In genomic region chr2:4354678-4355077, GRCh38 we compare ENCODE assay signal across 10 cellular contexts.
DNase-seq lines count a peak whose midpoint lies in the region; ATAC-seq and TF ChIP-seq lines count a peak whose summit lies in the region.
"Had no signal": no experiment of that assay in that cellular context is flagged by ENCODE, and none has a peak within 500 bp of the region (broad histone marks: within the 10 kb centered on the region; RNA-seq: fewer than 3 reads in every experiment).

No MANE protein-coding gene starts in this region.

- H3K79me2 ChIP-seq in SK-N-SH (ENCODE audit: insufficient read depth) = no peaks in the 10 kb centered on the region
- H3K79me2 ChIP-seq in smooth muscle cell (ENCODE audit: low read depth) = no peaks in the 10 kb centered on the region

- H3K9me3 ChIP-seq in SK-N-SH (peaks cover 15% of the 10 kb centered on the region; the same call in 1 of the 2 replicates), MG63 (no peaks in the 10 kb centered on the region), body of pancreas (no peaks in the 10 kb centered on the region), smooth muscle cell (replicated peaks; ENCODE audit: low read depth) (no peaks in the 10 kb centered on the region)

- POLR2A ChIA-PET in SK-N-SH (lab: Yijun Ruan, JAX) = no interaction called here

- TF ChIP-seq POLR2A in body of pancreas (IDR thresholded peaks at IDR 0.05) = no peak

- H3K4me2 ChIP-seq in SK-N-SH = no peak overlapping the region
- no peak overlapping the region for H3K4me2 ChIP-seq in smooth muscle cell

- H3K36me3 ChIP-seq in SK-N-SH (replicated peaks in 1 of 2; ENCODE audit: control insufficient read depth in 1 of 2, insufficient read depth in 2 of 2, low read length in 1 of 2) (no peaks in the 10 kb centered on the region), MG63 (no peaks in the 10 kb centered on the region), body of pancreas (replicated peaks in 1 of 2; ENCODE audit: insufficient read depth in 1 of 2, low read depth in 2 of 2) (no peaks in the 10 kb centered on the region), smooth muscle cell (ENCODE audit: low read depth) (no peaks in the 10 kb centered on the region)

- H2AFZ ChIP-seq in SK-N-SH (ENCODE audit: low read depth) (no peak overlapping the region), smooth muscle cell (ENCODE audit: low read depth) (peak overlapping the region; percentile 26)

- no peak overlapping the region for H3K9ac ChIP-seq in SK-N-SH
- H3K9ac ChIP-seq in smooth muscle cell (ENCODE audit: low read depth) = no peak overlapping the region

- 59% methylated on average over 10 of the region's 10 CpGs for WGBS in SK-N-SH (ENCODE audit: low lambda C conversion rate)
- 35 to 41% methylated on average over 10 of the region's 10 CpGs for WGBS in body of pancreas, 2 donors
- WGBS in smooth muscle cell (ENCODE audit: low lambda C conversion rate) = 46% methylated on average over 10 of the region's 10 CpGs

- H3K27ac ChIP-seq in SK-N-SH (ENCODE audit: low read depth in 2 of 2, low read length in 1 of 2) (no peak overlapping the region), body of pancreas (no peak overlapping the region), smooth muscle cell (ENCODE audit: low read depth) (no peak overlapping the region)

- no peak for TF ChIP-seq EP300 in SK-N-SH (IDR thresholded peaks at IDR 0.05; ENCODE audit: borderline replicate concordance in 1 of 2, low read depth in 1 of 2, low read length in 1 of 2)

- H3K4me1 ChIP-seq in SK-N-SH (ENCODE audit: control insufficient read depth in 1 of 2, insufficient read depth in 2 of 2, low read depth in 1 of 2, low read length in 1 of 2) (no peaks in the 10 kb centered on the region; a peak in 1 of 4 replicates), body of pancreas (no peaks in the 10 kb centered on the region), smooth muscle cell (ENCODE audit: low read depth) (no peaks in the 10 kb centered on the region)

- intact Hi-C loops in body of pancreas (cut with DNase I) = no loop called here

- no peaks in the 10 kb centered on the region for H3K27me3 ChIP-seq in SK-N-SH (ENCODE audit: insufficient read depth)
- no peaks in the 10 kb centered on the region for H3K27me3 ChIP-seq in MG63
- no peaks in the 10 kb centered on the region for H3K27me3 ChIP-seq in body of pancreas
- no peaks in the 10 kb centered on the region for H3K27me3 ChIP-seq in smooth muscle cell (ENCODE audit: low read depth)

- DNase-seq in SK-N-SH (peak; percentile 51), MG63 (peak; percentile 6), body of pancreas (peak; percentile 24 to 58 (median 44)), smooth muscle cell (lab: John Stamatoyannopoulos, UW; ENCODE audit: unreplicated experiment) (no peak), activated T-cell treated with anti-CD3 and anti-CD28 coated beads for 4 hours (no peak)
- DNase-seq: activated T-cell treated with anti-CD3 and anti-CD28 coated beads, Interleukin-2, amount 50 U/mL, for 4 hours had no signal

- no peaks in the 10 kb centered on the region for H3K9me2 ChIP-seq in SK-N-SH

- H3F3A ChIP-seq in SK-N-SH (replicated peaks; ENCODE audit: insufficient read depth) (no peaks in the 10 kb centered on the region), smooth muscle cell (ENCODE audit: low read depth) (no peaks in the 10 kb centered on the region)

- no peak for ATAC-seq in SK-N-SH treated with all-trans-retinoic acid at 6 μM for 48 hours
- ATAC-seq in body of pancreas = no peak
- ATAC-seq in GM18498 (IDR thresholded peaks at IDR 0.05; ENCODE audit: unreplicated experiment) = no peak
- no peak for ATAC-seq in HG03045 (IDR thresholded peaks at IDR 0.05; ENCODE audit: unreplicated experiment)
- ATAC-seq: activated T-cell treated with anti-CD3 and anti-CD28 coated beads, Interleukin-2, amount 50 U/mL, for 4 hours; stimulated activated memory B cell treated with anti-CD40 and anti-IgM and Interleukin-4, amounts not matched to agents 10 μg/mL and 1 μg/mL and 100 μg/mL, for 72 hours had no signal

- peak; percentile 63 for TF ChIP-seq RAD21 in SK-N-SH (IDR thresholded peaks at IDR 0.05; ENCODE audit: low read length)

- H4K20me1 ChIP-seq in SK-N-SH (ENCODE audit: insufficient read depth) (no peaks in the 10 kb centered on the region), smooth muscle cell (ENCODE audit: low read depth) (no peaks in the 10 kb centered on the region)

- peak; percentile 24; the same call in 1 of the 2 replicates for TF ChIP-seq CTCF in SK-N-SH (IDR thresholded peaks at IDR 0.05)
- peak; percentile 20 to 50 (median 43) for TF ChIP-seq CTCF in body of pancreas (IDR thresholded peaks at IDR 0.05)
- TF ChIP-seq CTCF in smooth muscle cell (IDR thresholded peaks at IDR 0.05; ENCODE audit: borderline replicate concordance, insufficient read depth, poor library complexity, severe bottlenecking) = peak; percentile 56

- CTCF ChIA-PET in SK-N-SH (lab: Yijun Ruan, JAX) = interaction anchor here (0.7 to 2.5 kb wide), 9 partner anchors 8 to 1337 kb away, joined by 3 to 15 read pairs (median 4); partner anchors contain the start of gene SOX11

- no peak overlapping the region; a peak in 1 of 4 replicates for H3K4me3 ChIP-seq in SK-N-SH (ENCODE audit: low read depth in 2 of 2, low read length in 1 of 2)
- no peak overlapping the region for H3K4me3 ChIP-seq in MG63
- H3K4me3 ChIP-seq in body of pancreas = no peak overlapping the region
- no peak overlapping the region for H3K4me3 ChIP-seq in smooth muscle cell

TF ChIP-seq in SK-N-SH, 30 proteins besides CTCF, POLR2A, EP300 and RAD21:
- TF ChIP-seq SMC3 (IDR thresholded peaks at IDR 0.05; ENCODE audit: low read depth, low read length) = peak; percentile 53; the same call in 1 of the 2 replicates
- TF ChIP-seq NRF1 (IDR thresholded peaks at IDR 0.05; ENCODE audit: low read depth, low read length) = no peak
- no peak for TF ChIP-seq USF2 (IDR thresholded peaks at IDR 0.05; ENCODE audit: borderline replicate concordance, low read depth, low read length)
TF ChIP-seq in SK-N-SH: peak in this region for 1.

TF ChIP-seq in SK-N-SH treated with all-trans-retinoic acid at 6 μM for 48 hours, 23 proteins besides CTCF, POLR2A, EP300 and RAD21 (continues in another document):
- no peak for TF ChIP-seq PPARA (CRISPR knock-in tag; IDR thresholded peaks at IDR 0.05; ENCODE audit: borderline replicate concordance)
- no peak for TF ChIP-seq PATZ1 (CRISPR knock-in tag; IDR thresholded peaks at IDR 0.05; ENCODE audit: borderline replicate concordance)
- no peak for TF ChIP-seq RARB (CRISPR knock-in tag; IDR thresholded peaks at IDR 0.05)
- no peak for TF ChIP-seq CSDC2 (CRISPR knock-in tag; IDR thresholded peaks at IDR 0.05)
- no peak for TF ChIP-seq ZFP3 (CRISPR knock-in tag; IDR thresholded peaks at IDR 0.05)
- TF ChIP-seq CSRNP3 (CRISPR knock-in tag; IDR thresholded peaks at IDR 0.05) = no peak
- no peak for TF ChIP-seq ESRRG (CRISPR knock-in tag; IDR thresholded peaks at IDR 0.05)
- no peak for TF ChIP-seq ZNF8 (CRISPR knock-in tag; IDR thresholded peaks at IDR 0.05)
- no peak for TF ChIP-seq TSHZ2 (CRISPR knock-in tag; IDR thresholded peaks at IDR 0.05)
- TF ChIP-seq OSR1 (CRISPR knock-in tag; IDR thresholded peaks at IDR 0.05) = no peak
- TF ChIP-seq SNAI2 (CRISPR knock-in tag; IDR thresholded peaks at IDR 0.05) = no peak

Comparison
In these comparisons a context has a peak if more than half of its experiments do, and no peak if none do; other contexts are left out.
1. DNase-seq: peak in SK-N-SH (single experiment), MG63 (single experiment) and body of pancreas (4 of 4); none in smooth muscle cell (single experiment) and activated T-cell treated with anti-CD3 and anti-CD28 coated beads for 4 hours (single experiment).
2. Peak in every context shown above with its lines, with median percentiles within 50 percentile points of each other: CTCF ChIP-seq.